Comparison of ENCODE assay signal across 24 cellular contexts in the genomic region with DNA sequence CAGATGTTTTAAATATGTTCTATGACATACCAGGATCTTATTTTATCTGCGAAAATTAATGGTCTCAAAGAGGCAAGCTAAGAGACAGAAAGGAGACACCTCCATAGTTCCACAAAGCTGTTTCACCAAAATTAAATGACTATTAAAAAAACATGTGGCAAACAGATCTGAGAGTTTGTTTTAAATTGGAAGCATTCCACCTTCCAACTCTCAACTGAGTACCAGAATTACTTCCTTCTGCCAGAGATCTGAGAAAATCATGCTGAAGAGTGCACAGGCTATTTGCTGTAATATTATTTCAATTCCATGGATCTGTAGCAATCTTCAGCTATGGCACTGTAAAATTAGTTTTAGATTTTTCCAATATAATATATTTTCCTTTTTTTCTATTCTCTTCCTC.
DNase-seq lines count a peak whose midpoint lies in the region; ATAC-seq, FAIRE-seq and TF ChIP-seq lines count a peak whose summit lies in the region.
"Had no signal": no experiment of that assay in that cellular context is flagged by ENCODE, and none has a peak within 500 bp of the region (broad histone marks: within the 10 kb centered on the region; RNA-seq: fewer than 3 reads in every experiment).

No MANE protein-coding gene starts in this region.

- no peaks in the 10 kb centered on the region for H3K9me3 ChIP-seq in SK-N-SH
- H3K9me3 ChIP-seq in kidney (ENCODE audit: control insufficient read depth in 1 of 2, low read length in 2 of 2) = no peaks in the 10 kb centered on the region
- H3K9me3 ChIP-seq: SJCRH30 had no signal

- no peaks in the 10 kb centered on the region for H3K27me3 ChIP-seq in SK-N-SH (ENCODE audit: insufficient read depth)
- H3K27me3 ChIP-seq: SJCRH30 had no signal

- no peaks in the 10 kb centered on the region for H3K79me2 ChIP-seq in SK-N-SH (ENCODE audit: insufficient read depth)

- H3K4me1 ChIP-seq in SK-N-SH (ENCODE audit: control insufficient read depth in 1 of 2, insufficient read depth in 2 of 2, low read depth in 1 of 2, low read length in 1 of 2) (peaks cover 0 to 16% of the 10 kb centered on the region in 2 experiments; a peak in 2 of 4 replicates), kidney (ENCODE audit: control insufficient read depth in 1 of 2, insufficient read depth in 1 of 2, low read depth in 1 of 2, low read length in 2 of 2) (no peaks in the 10 kb centered on the region)

- intact Hi-C loops in kidney (cut with DNase I) = no loop called here

- POLR2A ChIA-PET in SK-N-SH (lab: Yijun Ruan, JAX) = no interaction called here

- WGBS in SK-N-SH (ENCODE audit: low lambda C conversion rate) = 84% methylated on average over 1 of the region's 1 CpG

- CTCF ChIA-PET in SK-N-SH (lab: Yijun Ruan, JAX) = no interaction called here

- no peak overlapping the region for H2AFZ ChIP-seq in SK-N-SH (ENCODE audit: low read depth)

- DNase-seq in SK-N-SH (no peak), RPMI7951 (ENCODE audit: low read depth) (peak; percentile 20), fibroblast of peridontal ligament (ENCODE audit: extremely low read depth) (peak; percentile 84), DMS53 treated with DMSO at 0.1 percent for 48 hours (lab: John Stamatoyannopoulos, UW; ENCODE audit: unreplicated experiment) (no peak), DMS53 (lab: John Stamatoyannopoulos, UW) (no peak), kidney (no peak)
- DNase-seq: ACHN; DMS79 treated with DMSO at 0.1 percent for 48 hours; Karpas-422; MV-4-11; NCI-H1105 treated with DMSO at 0.1 percent for 48 hours; NCI-H2029 treated with DMSO at 0.1 percent for 48 hours; NCI-H226; NCI-H510A treated with DMSO at 0.1 percent for 48 hours; NCI-H748 treated with DMSO at 0.1 percent for 48 hours; NK-92 treated with Interleukin-12 subunit alpha and Interleukin-12 subunit beta, amount 100 ng/mL, for 24 hours; SJCRH30 had no signal

- no peaks in the 10 kb centered on the region for H3K9me2 ChIP-seq in SK-N-SH

- H3K27ac ChIP-seq in SK-N-SH (ENCODE audit: low read depth in 2 of 2, low read length in 1 of 2) (peak overlapping the region in 1 of 2 experiments; percentile 39; a peak in 1 of 4 replicates), kidney (ENCODE audit: low read depth in 2 of 2, low read length in 2 of 2) (no peak overlapping the region)
- H3K27ac ChIP-seq: 22Rv1, SJCRH30 had no signal

- TF ChIP-seq EP300 in SK-N-SH (IDR thresholded peaks at IDR 0.05; ENCODE audit: borderline replicate concordance in 1 of 2, low read depth in 1 of 2, low read length in 1 of 2) = no peak

- H3K4me3 ChIP-seq in SK-N-SH (ENCODE audit: low read depth in 2 of 2, low read length in 1 of 2) (no peak overlapping the region), kidney (ENCODE audit: low read length in 2 of 2) (no peak overlapping the region)
- H3K4me3 ChIP-seq: SJCRH30 had no signal

- no peaks in the 10 kb centered on the region for H3K36me3 ChIP-seq in SK-N-SH (replicated peaks in 1 of 2; ENCODE audit: control insufficient read depth in 1 of 2, insufficient read depth in 2 of 2, low read length in 1 of 2)
- H3K36me3 ChIP-seq in kidney (ENCODE audit: control insufficient read depth in 1 of 2, insufficient read depth in 2 of 2, low read length in 2 of 2) = no peaks in the 10 kb centered on the region
- H3K36me3 ChIP-seq: SJCRH30 had no signal

- peaks cover 25% of the 10 kb centered on the region for H3F3A ChIP-seq in SK-N-SH (replicated peaks; ENCODE audit: insufficient read depth)

- no peak for FAIRE-seq in kidney (lab: Jason Lieb, UNC)
- FAIRE-seq: GM18507, H1 had no signal

- no peak overlapping the region for H3K9ac ChIP-seq in SK-N-SH
- no peak overlapping the region for H3K9ac ChIP-seq in kidney (ENCODE audit: low read length in 2 of 2)

- ATAC-seq in SK-N-SH treated with all-trans-retinoic acid at 6 μM for 48 hours = no peak
- no peak for ATAC-seq in GM21360 (IDR thresholded peaks at IDR 0.05; ENCODE audit: unreplicated experiment)
- ATAC-seq: HCT116, Panc1 had no signal

- TF ChIP-seq CTCF in SK-N-SH (IDR thresholded peaks at IDR 0.05) (no peak), kidney (IDR thresholded peaks at IDR 0.05; ENCODE audit: borderline replicate concordance, extremely low read depth, insufficient read depth) (no peak)

- H3K4me2 ChIP-seq in SK-N-SH = no peak overlapping the region

- no peaks in the 10 kb centered on the region for H4K20me1 ChIP-seq in SK-N-SH (ENCODE audit: insufficient read depth)

- TF ChIP-seq RAD21 in SK-N-SH (IDR thresholded peaks at IDR 0.05; ENCODE audit: low read length) = no peak

TF ChIP-seq in SK-N-SH, 30 proteins besides CTCF, POLR2A, EP300 and RAD21:
- no peak for TF ChIP-seq EZH2phosphoT487 (IDR thresholded peaks at IDR 0.05; ENCODE audit: borderline replicate concordance, low read depth)
- TF ChIP-seq FOSL2 (IDR thresholded peaks at IDR 0.05; ENCODE audit: borderline replicate concordance, low read depth) = no peak
- TF ChIP-seq RXRA (IDR thresholded peaks at IDR 0.05; ENCODE audit: borderline replicate concordance, low read depth) = no peak
- peak; percentile 29; the same call in 1 of the 2 replicates for TF ChIP-seq TCF12 (IDR thresholded peaks at IDR 0.05)
- no peak for TF ChIP-seq GABPA (IDR thresholded peaks at IDR 0.05; ENCODE audit: low read depth)
- TF ChIP-seq REST (IDR thresholded peaks at IDR 0.05; ENCODE audit: low read depth, low read length) = no peak

TF ChIP-seq in SK-N-SH treated with all-trans-retinoic acid at 6 μM for 48 hours, 23 proteins besides CTCF, POLR2A, EP300 and RAD21:
- TF ChIP-seq ZC3H10 (CRISPR knock-in tag; IDR thresholded peaks at IDR 0.05) (no peak), ZNF565 (CRISPR knock-in tag; conservative IDR thresholded peaks at IDR 0.05; ENCODE audit: low read depth) (no peak), ZFP3 (CRISPR knock-in tag; IDR thresholded peaks at IDR 0.05) (no peak), TCF4 (CRISPR knock-in tag; IDR thresholded peaks at IDR 0.05; ENCODE audit: borderline replicate concordance) (no peak), ESRRG (CRISPR knock-in tag; IDR thresholded peaks at IDR 0.05) (no peak), POU6F1 (CRISPR knock-in tag; IDR thresholded peaks at IDR 0.05; ENCODE audit: borderline replicate concordance, low read depth) (no peak), ZFP30 (CRISPR knock-in tag; IDR thresholded peaks at IDR 0.05) (no peak), BACH2 (CRISPR knock-in tag; IDR thresholded peaks at IDR 0.05; ENCODE audit: borderline replicate concordance) (no peak), ISL1 (CRISPR knock-in tag; IDR thresholded peaks at IDR 0.05) (no peak), RARB (CRISPR knock-in tag; IDR thresholded peaks at IDR 0.05) (no peak), ZNF70 (CRISPR knock-in tag; IDR thresholded peaks at IDR 0.05) (no peak), CSRNP3 (CRISPR knock-in tag; IDR thresholded peaks at IDR 0.05) (no peak)
- TF ChIP-seq, protein P1, sequence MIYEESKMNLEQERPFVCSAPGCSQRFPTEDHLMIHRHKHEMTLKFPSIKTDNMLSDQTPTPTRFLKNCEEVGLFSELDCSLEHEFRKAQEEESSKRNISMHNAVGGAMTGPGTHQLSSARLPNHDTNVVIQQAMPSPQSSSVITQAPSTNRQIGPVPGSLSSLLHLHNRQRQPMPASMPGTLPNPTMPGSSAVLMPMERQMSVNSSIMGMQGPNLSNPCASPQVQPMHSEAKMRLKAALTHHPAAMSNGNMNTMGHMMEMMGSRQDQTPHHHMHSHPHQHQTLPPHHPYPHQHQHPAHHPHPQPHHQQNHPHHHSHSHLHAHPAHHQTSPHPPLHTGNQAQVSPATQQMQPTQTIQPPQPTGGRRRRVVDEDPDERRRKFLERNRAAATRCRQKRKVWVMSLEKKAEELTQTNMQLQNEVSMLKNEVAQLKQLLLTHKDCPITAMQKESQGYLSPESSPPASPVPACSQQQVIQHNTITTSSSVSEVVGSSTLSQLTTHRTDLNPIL (CRISPR knock-in tag; IDR thresholded peaks at IDR 0.05; ENCODE audit: low read depth) = no peak

Comparison
In these comparisons a context has a peak if more than half of its experiments do, and no peak if none do; other contexts are left out.
1. DNase-seq: peak in RPMI7951 (single experiment) and fibroblast of peridontal ligament (single experiment); none in SK-N-SH (single experiment), DMS53 treated with DMSO at 0.1 percent for 48 hours (single experiment), DMS53 (single experiment) and kidney (single experiment).